21 cellular contexts compared by ENCODE assay signal in the genomic region with DNA sequence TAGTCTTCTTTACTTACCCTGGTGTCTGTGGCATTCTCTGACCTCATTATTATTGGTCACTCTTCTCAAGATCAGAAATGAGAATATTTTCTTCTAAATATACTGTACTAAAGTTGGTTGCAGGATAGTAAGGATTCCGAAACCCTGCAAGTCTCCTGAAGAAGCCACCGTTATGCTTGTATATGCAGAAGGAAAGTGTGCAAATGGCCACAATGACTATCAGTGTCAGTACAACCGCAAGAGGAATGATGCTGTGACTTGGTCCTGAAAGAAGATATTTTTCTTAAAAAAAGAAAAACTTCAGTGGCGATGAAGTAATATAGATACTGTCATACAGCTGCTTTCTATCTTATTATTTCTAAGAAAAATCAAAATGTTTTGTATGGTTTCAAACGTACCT. TPM values are rescaled to one million over a fixed set of nuclear protein-coding genes. Genes with fewer than 3 reads are reported as not detected.
A peak's percentile ranks its signal among the peaks of the same experiment; 100 is the strongest.
DNase-seq lines count a peak whose midpoint lies in the region; ATAC-seq and TF ChIP-seq lines count a peak whose summit lies in the region.
"Had no signal": no experiment of that assay in that cellular context is flagged by ENCODE, and none has a peak within 500 bp of the region (broad histone marks: within the 10 kb centered on the region; RNA-seq: fewer than 3 reads in every experiment).

No MANE protein-coding gene starts in this region.

- H3K4me3 ChIP-seq in left ventricle myocardium inferior, result no peak overlapping the region
- H3K4me3 ChIP-seq: BLaER1 treated with 17β-estradiol and CSF1 and Interleukin-3, amounts not matched to agents 10 nM and 100 nM; GM12878; GM23338 had no signal

- H3K4me3 Mint-ChIP-seq in activated T-helper 17 cell treated with anti-CD3 and anti-CD28 coated beads, Interleukin-2, amount 50 U/mL, for 72 hours, result no peak overlapping the region
- H3K4me3 Mint-ChIP-seq in osteocyte (ENCODE audit: unreplicated experiment), result no peak overlapping the region
- H3K4me3 Mint-ChIP-seq: B cell; CD8-positive, alpha-beta T cell; GM23338; IgD-negative memory B cell had no signal

- intact Hi-C loops in left ventricle myocardium inferior (cut with micrococcal nuclease), result no loop called here

- TF ChIP-seq CTCF in osteocyte (IDR thresholded peaks at IDR 0.05) (no peak), left ventricle myocardium inferior (IDR thresholded peaks at IDR 0.05; ENCODE audit: borderline replicate concordance) (no peak)

- H3K4me1 ChIP-seq in left ventricle myocardium inferior, result peaks cover 34% of the 10 kb centered on the region
- H3K4me1 ChIP-seq: BLaER1 treated with 17β-estradiol and CSF1 and Interleukin-3, amounts not matched to agents 10 nM and 100 nM had no signal

- no peaks in the 10 kb centered on the region for H3K36me3 Mint-ChIP-seq in activated T-helper 17 cell treated with anti-CD3 and anti-CD28 coated beads, Interleukin-2, amount 50 U/mL, for 72 hours (ENCODE audit: low read depth)
- peaks cover 32% of the 10 kb centered on the region for H3K36me3 Mint-ChIP-seq in osteocyte (ENCODE audit: unreplicated experiment)
- H3K36me3 Mint-ChIP-seq: CD8-positive, alpha-beta T cell; IgD-negative memory B cell had no signal

- no peak overlapping the region for H3K27ac Mint-ChIP-seq in activated T-helper 17 cell treated with anti-CD3 and anti-CD28 coated beads, Interleukin-2, amount 50 U/mL, for 72 hours
- peak overlapping the region; percentile 60 for H3K27ac Mint-ChIP-seq in osteocyte (ENCODE audit: unreplicated experiment)
- H3K27ac Mint-ChIP-seq: B cell; CD8-positive, alpha-beta T cell; GM23338; IgD-negative memory B cell had no signal

- ATAC-seq in HG03280 (IDR thresholded peaks at IDR 0.05; ENCODE audit: unreplicated experiment) (peak; percentile 42), GM19397 (IDR thresholded peaks at IDR 0.05; ENCODE audit: unreplicated experiment) (no peak)
- ATAC-seq in activated T-helper 17 cell treated with anti-CD3 and anti-CD28 coated beads, Interleukin-2, amount 50 U/mL, for 72 hours (replicated peaks), result peak; percentile 35
- ATAC-seq: CD8-positive, alpha-beta T cell; GM12878; GM23338; HepG2 had no signal

- H3K27me3 Mint-ChIP-seq in activated T-helper 17 cell treated with anti-CD3 and anti-CD28 coated beads, Interleukin-2, amount 50 U/mL, for 72 hours, result peaks cover 3% of the 10 kb centered on the region
- H3K27me3 Mint-ChIP-seq in osteocyte (ENCODE audit: unreplicated experiment), result no peaks in the 10 kb centered on the region
- H3K27me3 Mint-ChIP-seq: B cell, IgD-negative memory B cell had no signal

- H3K4me1 Mint-ChIP-seq in activated T-helper 17 cell treated with anti-CD3 and anti-CD28 coated beads, Interleukin-2, amount 50 U/mL, for 72 hours, result no peaks in the 10 kb centered on the region
- peaks cover 45% of the 10 kb centered on the region for H3K4me1 Mint-ChIP-seq in osteocyte (ENCODE audit: unreplicated experiment)
- H3K4me1 Mint-ChIP-seq: B cell had no signal

- no peak for DNase-seq in osteocyte (ENCODE audit: extremely low spot score, unreplicated experiment)
- DNase-seq in left ventricle myocardium inferior, result no peak
- no peak for DNase-seq in DMS153 (lab: John Stamatoyannopoulos, UW)
- no peak for DNase-seq in NCI-H187 treated with DMSO at 0.1 percent for 48 hours (lab: John Stamatoyannopoulos, UW)
- DNase-seq: 8988T; Calu3; CD8-positive, alpha-beta T cell; DMS53; DND-41; EL had no signal

- H3K36me3 ChIP-seq in left ventricle myocardium inferior, result no peaks in the 10 kb centered on the region
- H3K36me3 ChIP-seq: BLaER1 treated with 17β-estradiol and CSF1 and Interleukin-3, amounts not matched to agents 10 nM and 100 nM had no signal

- H3K27me3 ChIP-seq in left ventricle myocardium inferior (ENCODE audit: low read depth), result no peaks in the 10 kb centered on the region
- H3K27me3 ChIP-seq: BLaER1 treated with 17β-estradiol and CSF1 and Interleukin-3, amounts not matched to agents 10 nM and 100 nM had no signal

- H3K27ac ChIP-seq in left ventricle myocardium inferior (replicated peaks), result no peak overlapping the region
- H3K27ac ChIP-seq: BLaER1 treated with 17β-estradiol and CSF1 and Interleukin-3, amounts not matched to agents 10 nM and 100 nM had no signal

- H3K9me3 Mint-ChIP-seq in activated T-helper 17 cell treated with anti-CD3 and anti-CD28 coated beads, Interleukin-2, amount 50 U/mL, for 72 hours, result no peaks in the 10 kb centered on the region
- H3K9me3 Mint-ChIP-seq in osteocyte (ENCODE audit: unreplicated experiment), result no peaks in the 10 kb centered on the region
- H3K9me3 Mint-ChIP-seq: CD8-positive, alpha-beta T cell; IgD-negative memory B cell had no signal

- no peaks in the 10 kb centered on the region for H3K9me3 ChIP-seq in left ventricle myocardium inferior (replicated peaks)

RNA-seq across cellular contexts. Expression of a gene that starts 37.2 kb away (rescaled TPM):
- total RNA-seq in activated T-helper 17 cell treated with anti-CD3 and anti-CD28 coated beads, Interleukin-2, amount 50 U/mL, for 72 hours, result 10 to 100 TPM; 31.3 to 32.2 TPM
- total RNA-seq in osteocyte (0.63 and 0.86 TPM in 2 replicates), left ventricle myocardium inferior (0.63 TPM)
- total RNA-seq: A673, G401, HepG2 had no signal

Comparison
In these comparisons a context has a peak if more than half of its experiments do, and no peak if none do; other contexts are left out.
1. RNA of a gene that starts 37.2 kb away (total RNA-seq): 31.3 to 32.2 TPM in activated T-helper 17 cell treated with anti-CD3 and anti-CD28 coated beads, Interleukin-2, amount 50 U/mL, for 72 hours; 0.63 to 0.86 TPM in osteocyte and 0.63 TPM in left ventricle myocardium inferior (single experiment); every median in the first group is over 10 times any median in the second.